30 cellular contexts compared by ENCODE assay signal in the genomic region with DNA sequence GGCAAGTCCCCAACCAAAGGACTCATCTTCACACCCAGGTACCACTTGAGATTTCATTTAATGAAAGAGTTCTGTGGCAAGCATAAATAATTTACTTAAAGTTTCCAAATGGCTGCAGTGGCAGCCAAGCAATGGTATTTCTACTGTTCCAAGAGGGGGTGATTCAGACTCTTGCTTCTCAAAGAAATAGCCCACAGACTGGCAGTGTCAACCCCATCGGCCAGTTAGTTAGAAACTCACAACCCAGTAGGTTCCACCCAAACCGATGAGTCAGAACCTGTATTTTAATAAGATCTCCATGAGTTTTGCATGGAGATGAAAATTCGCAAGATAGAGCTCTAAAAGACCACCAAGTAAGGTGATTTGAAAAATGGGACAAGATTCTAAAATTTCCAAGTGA.
"Had no signal": no experiment of that assay in that cellular context is flagged by ENCODE, and none has a peak within 500 bp of the region (broad histone marks: within the 10 kb centered on the region; RNA-seq: fewer than 3 reads in every experiment).

No MANE protein-coding gene starts in this region.

- DNase-seq: activated CD4-positive, alpha-beta T cell treated with anti-CD3 and anti-CD28 coated beads for 4 hours; activated CD4-positive, alpha-beta T cell treated with anti-CD3 and anti-CD28 coated beads, Interleukin-2, amount 50 U/mL, for 48 hours; activated CD4-positive, CD25-positive, alpha-beta regulatory T cell; activated effector memory CD4-positive, alpha-beta T cell treated with anti-CD3 and anti-CD28 coated beads, Interleukin-2, amount 50 U/mL, for 16 hours; activated naive CD4-positive, alpha-beta T cell treated with anti-CD3 and anti-CD28 coated beads for 36 hours; activated naive CD8-positive, alpha-beta T cell treated with anti-CD3 and anti-CD28 coated beads, Interleukin-2, amount 10 ng/mL, durations not matched to agents 7 days and 5 days; amniotic stem cell; caudate nucleus; cortex of kidney; effector memory CD8-positive, alpha-beta T cell; foreskin keratinocyte; heart left ventricle; hypothalamus; kidney glomerular epithelial cell; left lung; lower lobe of right lung; mesendoderm; mucosa of descending colon; nephron progenitor cell; ovary; right cardiac atrium; stimulated activated CD4-positive, alpha-beta T cell treated with anti-CD3 and anti-CD28 coated beads, Interleukin-15, amount 100 ng/mL, for 24 hours; stimulated activated CD4-positive, alpha-beta T cell treated with anti-CD3 and anti-CD28 coated beads, Interleukin-2, amount 100 ng/mL, for 24 hours; stimulated activated naive CD4-positive, alpha-beta T cell; uterus had no signal

- H3K27ac Mint-ChIP-seq: activated naive CD4-positive, alpha-beta T cell treated with anti-CD3 and anti-CD28 coated beads for 36 hours; activated naive CD8-positive, alpha-beta T cell treated with anti-CD3 and anti-CD28 coated beads, Interleukin-2, amount 10 ng/mL, durations not matched to agents 7 days and 5 days; effector memory CD8-positive, alpha-beta T cell; nephron progenitor cell; progenitor cell of endocrine pancreas; type B pancreatic cell had no signal

- H3K4me3 Mint-ChIP-seq: activated naive CD4-positive, alpha-beta T cell treated with anti-CD3 and anti-CD28 coated beads for 36 hours; activated naive CD8-positive, alpha-beta T cell treated with anti-CD3 and anti-CD28 coated beads, Interleukin-2, amount 10 ng/mL, durations not matched to agents 7 days and 5 days; effector memory CD8-positive, alpha-beta T cell; nephron progenitor cell; type B pancreatic cell had no signal

- ATAC-seq: effector memory CD8-positive, alpha-beta T cell; esophagus mucosa; foreskin keratinocyte; heart left ventricle; left lung; lower lobe of right lung; mucosa of descending colon; right cardiac atrium had no signal

- H3K36me3 ChIP-seq: heart left ventricle, left lung, lower lobe of right lung, neutrophil, ovary, thoracic aorta, uterus had no signal

- H3K27ac ChIP-seq: foreskin keratinocyte, heart left ventricle, left lung, lower lobe of right lung, neutrophil, ovary, thoracic aorta, uterus had no signal

- H3K4me1 ChIP-seq: foreskin keratinocyte, lower lobe of right lung, uterus had no signal

- H3K9me3 Mint-ChIP-seq: activated naive CD4-positive, alpha-beta T cell treated with anti-CD3 and anti-CD28 coated beads for 36 hours; type B pancreatic cell had no signal

- H3K9me3 ChIP-seq: heart left ventricle, left lung, lower lobe of right lung, mucosa of descending colon, neutrophil, ovary, thoracic aorta, uterus had no signal

- H3K27me3 Mint-ChIP-seq: effector memory CD8-positive, alpha-beta T cell had no signal

- H3K27me3 ChIP-seq: foreskin keratinocyte, heart left ventricle, left lung, neutrophil, ovary, uterus had no signal

- H3K4me3 ChIP-seq: heart left ventricle, left lung, lower lobe of right lung, mucosa of descending colon, ovary, thoracic aorta, uterus had no signal
